8 cellular contexts compared by ENCODE assay signal in the genomic region with DNA sequence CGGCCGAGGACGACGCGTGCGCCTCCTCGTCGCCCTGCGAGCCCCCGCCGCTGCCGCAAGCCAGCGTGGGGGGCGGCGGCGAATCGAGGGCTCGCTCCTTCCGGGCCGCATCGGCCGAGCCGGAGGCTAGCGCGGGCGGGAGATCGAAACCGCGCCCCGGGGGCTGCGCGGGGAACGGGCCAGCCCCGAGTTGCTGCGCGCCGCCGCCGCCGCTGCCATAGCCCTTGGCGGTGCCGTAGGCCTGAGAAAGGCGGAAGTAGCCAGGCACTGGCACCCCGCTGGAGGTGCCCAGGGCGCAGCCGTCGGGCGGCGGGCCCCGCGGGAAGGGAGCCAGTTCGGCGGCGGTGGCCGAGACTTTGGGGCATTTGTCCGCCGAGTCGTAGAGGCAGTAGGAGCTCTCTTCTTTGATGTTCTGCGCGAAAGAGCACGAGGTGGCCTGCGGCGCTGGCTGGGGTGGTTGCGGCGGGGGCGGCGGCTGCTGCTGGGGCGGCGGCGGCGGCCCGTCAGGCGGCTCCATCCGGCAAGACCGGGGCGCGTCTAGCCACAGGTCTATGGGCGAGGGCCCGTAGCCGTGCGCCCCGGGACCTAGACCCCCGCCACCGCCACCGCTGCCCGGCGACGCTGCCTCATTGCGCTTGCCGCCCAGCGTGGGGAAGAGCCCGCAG. TPM values are rescaled to one million over a fixed set of nuclear protein-coding genes. Genes with fewer than 3 reads are reported as not detected.
DNase-seq lines count a peak whose midpoint lies in the region; ATAC-seq and TF ChIP-seq lines count a peak whose summit lies in the region.

No MANE protein-coding gene starts in this region.

- H3K27me3 ChIP-seq in HAP-1 (ENCODE audit: low read depth) (no peaks in the 10 kb centered on the region), kidney epithelial cell (ENCODE audit: control insufficient read depth, insufficient read depth, low read length) (no peaks in the 10 kb centered on the region), subcutaneous abdominal adipose tissue (ENCODE audit: control insufficient read depth in 5 of 5, insufficient read depth in 4 of 5, low read length in 5 of 5) (peaks cover 0 to 30% (median 12%) of the 10 kb centered on the region in 5 donors)

- H3K4me1 ChIP-seq in HAP-1, result peaks cover 11% of the 10 kb centered on the region
- peaks cover 0 to 90% (median 84%) of the 10 kb centered on the region in 5 donors for H3K4me1 ChIP-seq in subcutaneous abdominal adipose tissue (ENCODE audit: control insufficient read depth in 5 of 5, insufficient read depth in 5 of 5, low read length in 5 of 5)

- in situ Hi-C loops in HAP-1 (cut with MboI; ENCODE audit: low sequenced_read_pairs), result loop anchor here (25.0 kb wide), 1 partner anchor 961 kb away; a partner anchor contains a TSS

- H3K27ac ChIP-seq in subcutaneous abdominal adipose tissue (ENCODE audit: low read depth, low read length), result peak overlapping the region; percentile 98

- H3K36me3 ChIP-seq in HAP-1 (replicated peaks) (peaks cover 22% of the 10 kb centered on the region), kidney epithelial cell (ENCODE audit: control insufficient read depth, insufficient read depth, low read length) (peaks cover 2% of the 10 kb centered on the region), subcutaneous abdominal adipose tissue (ENCODE audit: control insufficient read depth in 5 of 5, insufficient read depth in 5 of 5, low read length in 5 of 5) (no peaks in the 10 kb centered on the region)

- no peaks in the 10 kb centered on the region for H3K9me3 ChIP-seq in HAP-1
- no peaks in the 10 kb centered on the region for H3K9me3 ChIP-seq in subcutaneous abdominal adipose tissue (ENCODE audit: control insufficient read depth in 5 of 5, low read length in 5 of 5)

- TF ChIP-seq CTCF in kidney epithelial cell (IDR thresholded peaks at IDR 0.05; ENCODE audit: insufficient read depth, low read length, poor library complexity, severe bottlenecking), result no peak

- H3K4me3 ChIP-seq in HAP-1 (peak overlapping the region; percentile 70), kidney epithelial cell (ENCODE audit: low read depth, low read length) (peak overlapping the region; percentile 72), subcutaneous abdominal adipose tissue (ENCODE audit: low read depth in 1 of 5, low read length in 5 of 5) (peak overlapping the region; percentile 69 to 86 (median 76))

- no peak for ATAC-seq in GM21529 (IDR thresholded peaks at IDR 0.05; ENCODE audit: unreplicated experiment)

- H3K9ac ChIP-seq in subcutaneous abdominal adipose tissue (ENCODE audit: low read length in 5 of 5), result peak overlapping the region in 4 of 5 donors; percentile 52 to 72 (median 67)

- peak; percentile 25 for DNase-seq in AG20443 (ENCODE audit: low spot score)
- peak in 1 of 2 experiments; percentile 39 for DNase-seq in HAP-1 (ENCODE audit: low spot score in 2 of 2)
- DNase-seq in activated CD8-positive, alpha-beta memory T cell treated with anti-CD3 and anti-CD28 coated beads, Interleukin-2, amount 50 U/mL, for 48 hours, result peak; percentile 64
- no peak for DNase-seq in kidney epithelial cell (ENCODE audit: low read depth)
- no peak for DNase-seq in stimulated activated CD4-positive, alpha-beta T cell treated with anti-CD3 and anti-CD28 coated beads, Interleukin-12 subunit alpha, Interleukin-12 subunit beta, amount 100 ng/mL, for 4 hours
- no peak for DNase-seq in mucosa of gallbladder (ENCODE audit: low spot score)

RNA-seq across cellular contexts. Expression of a gene that starts 0.6 kb away (rescaled TPM):
- total RNA-seq in kidney epithelial cell (29.1 and 30.9 TPM in 2 replicates), mucosa of gallbladder (0.12 TPM)

RNA-seq across cellular contexts. Expression of a gene that starts 8.2 kb away (rescaled TPM):
- 46.5 and 53.7 TPM in 2 replicates for total RNA-seq in kidney epithelial cell
- total RNA-seq in mucosa of gallbladder, result 0.17 TPM

RNA-seq across cellular contexts. Expression of a gene that starts 11.5 kb away (rescaled TPM):
- 11.4 and 17.3 TPM in 2 replicates for total RNA-seq in kidney epithelial cell
- not detected for total RNA-seq in mucosa of gallbladder

RNA-seq across cellular contexts. Expression of a gene that starts 17.1 kb away (rescaled TPM):
- total RNA-seq in kidney epithelial cell (28.8 and 34.2 TPM in 2 replicates), mucosa of gallbladder (not detected)

RNA-seq across cellular contexts. Expression of a gene that starts 21.2 kb away (rescaled TPM):
- total RNA-seq in kidney epithelial cell (17.3 and 26.4 TPM in 2 replicates), mucosa of gallbladder (1.8 TPM)

Comparison
In these comparisons a context has a peak if more than half of its experiments do, and no peak if none do; other contexts are left out.
1. DNase-seq: peak in AG20443 (single experiment) and activated CD8-positive, alpha-beta memory T cell treated with anti-CD3 and anti-CD28 coated beads, Interleukin-2, amount 50 U/mL, for 48 hours (single experiment); none in kidney epithelial cell (single experiment), stimulated activated CD4-positive, alpha-beta T cell treated with anti-CD3 and anti-CD28 coated beads, Interleukin-12 subunit alpha, Interleukin-12 subunit beta, amount 100 ng/mL, for 4 hours (single experiment) and mucosa of gallbladder (single experiment).
2. RNA of a gene that starts 0.6 kb away (total RNA-seq): 29.1 to 30.9 TPM in kidney epithelial cell; 0.12 TPM in mucosa of gallbladder (single experiment); every median in the first group is over 10 times any median in the second.
3. RNA of a gene that starts 8.2 kb away (total RNA-seq): 46.5 to 53.7 TPM in kidney epithelial cell; 0.17 TPM in mucosa of gallbladder (single experiment); every median in the first group is over 10 times any median in the second.
4. RNA of a gene that starts 11.5 kb away (total RNA-seq): 11.4 to 17.3 TPM in kidney epithelial cell; not detected in mucosa of gallbladder (single experiment); every median in the first group is over 10 times any median in the second.
5. Peak in every context shown above with its lines, with median percentiles within 50 percentile points of each other: H3K4me3 ChIP-seq.